1 cellular context compared by ENCODE assay signal in the genomic region with DNA sequence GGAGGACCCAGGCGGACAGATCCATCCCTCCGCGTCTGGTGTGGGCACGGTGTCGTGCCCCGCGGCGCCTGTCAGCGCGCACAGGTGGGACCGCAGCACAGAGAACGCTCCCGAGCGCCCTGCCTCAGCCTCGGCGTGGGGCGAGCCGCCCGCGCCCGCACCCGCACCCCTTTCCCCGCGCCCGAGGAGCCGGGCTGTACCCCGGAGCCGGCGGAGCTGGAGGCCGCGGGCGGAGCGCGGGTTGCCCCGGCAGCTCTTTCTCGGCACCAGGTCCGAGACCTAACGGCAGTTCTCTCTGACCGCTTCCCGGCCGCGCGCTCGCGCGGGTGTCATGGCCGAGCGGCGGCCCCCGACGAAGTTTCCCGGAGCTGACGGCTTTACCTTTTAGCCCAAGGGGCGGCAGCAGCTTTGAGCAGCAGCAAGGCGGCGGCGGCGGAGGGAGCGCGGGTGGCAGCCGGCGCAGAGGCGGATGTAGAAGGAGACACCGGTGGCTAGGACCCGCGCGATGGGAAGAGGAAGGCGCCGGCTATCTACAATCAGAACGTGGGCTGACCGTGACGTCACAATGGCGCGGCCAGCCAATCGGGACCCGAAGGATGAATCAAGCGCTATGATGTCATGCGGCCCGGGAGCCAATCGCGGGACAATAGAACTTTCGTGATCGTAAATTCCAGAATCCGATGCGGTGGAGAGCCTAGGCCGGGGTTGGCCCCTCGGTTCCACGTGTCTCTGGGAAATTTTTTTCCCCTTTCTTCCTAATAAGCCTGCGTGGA.
TF ChIP-seq lines count a peak whose summit lies in the region.

A gene with protein sequence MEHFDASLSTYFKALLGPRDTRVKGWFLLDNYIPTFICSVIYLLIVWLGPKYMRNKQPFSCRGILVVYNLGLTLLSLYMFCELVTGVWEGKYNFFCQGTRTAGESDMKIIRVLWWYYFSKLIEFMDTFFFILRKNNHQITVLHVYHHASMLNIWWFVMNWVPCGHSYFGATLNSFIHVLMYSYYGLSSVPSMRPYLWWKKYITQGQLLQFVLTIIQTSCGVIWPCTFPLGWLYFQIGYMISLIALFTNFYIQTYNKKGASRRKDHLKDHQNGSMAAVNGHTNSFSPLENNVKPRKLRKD (minus strand): TSS at position 515 of the 773 bp plus-strand sequence. CDS start 53,251 bp downstream, outside the sequence.

TF ChIP-seq in GM12878, 131 proteins besides CTCF, POLR2A, EP300 and RAD21 (continued from another document and continues in another):
- TF ChIP-seq, protein P1, sequence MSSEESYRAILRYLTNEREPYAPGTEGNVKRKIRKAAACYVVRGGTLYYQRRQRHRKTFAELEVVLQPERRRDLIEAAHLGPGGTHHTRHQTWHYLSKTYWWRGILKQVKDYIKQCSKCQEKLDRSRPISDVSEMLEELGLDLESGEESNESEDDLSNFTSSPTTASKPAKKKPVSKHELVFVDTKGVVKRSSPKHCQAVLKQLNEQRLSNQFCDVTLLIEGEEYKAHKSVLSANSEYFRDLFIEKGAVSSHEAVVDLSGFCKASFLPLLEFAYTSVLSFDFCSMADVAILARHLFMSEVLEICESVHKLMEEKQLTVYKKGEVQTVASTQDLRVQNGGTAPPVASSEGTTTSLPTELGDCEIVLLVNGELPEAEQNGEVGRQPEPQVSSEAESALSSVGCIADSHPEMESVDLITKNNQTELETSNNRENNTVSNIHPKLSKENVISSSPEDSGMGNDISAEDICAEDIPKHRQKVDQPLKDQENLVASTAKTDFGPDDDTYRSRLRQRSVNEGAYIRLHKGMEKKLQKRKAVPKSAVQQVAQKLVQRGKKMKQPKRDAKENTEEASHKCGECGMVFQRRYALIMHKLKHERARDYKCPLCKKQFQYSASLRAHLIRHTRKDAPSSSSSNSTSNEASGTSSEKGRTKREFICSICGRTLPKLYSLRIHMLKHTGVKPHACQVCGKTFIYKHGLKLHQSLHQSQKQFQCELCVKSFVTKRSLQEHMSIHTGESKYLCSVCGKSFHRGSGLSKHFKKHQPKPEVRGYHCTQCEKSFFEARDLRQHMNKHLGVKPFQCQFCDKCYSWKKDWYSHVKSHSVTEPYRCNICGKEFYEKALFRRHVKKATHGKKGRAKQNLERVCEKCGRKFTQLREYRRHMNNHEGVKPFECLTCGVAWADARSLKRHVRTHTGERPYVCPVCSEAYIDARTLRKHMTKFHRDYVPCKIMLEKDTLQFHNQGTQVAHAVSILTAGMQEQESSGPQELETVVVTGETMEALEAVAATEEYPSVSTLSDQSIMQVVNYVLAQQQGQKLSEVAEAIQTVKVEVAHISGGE (CRISPR knock-in tag; IDR thresholded peaks at IDR 0.05), result no peak
- TF ChIP-seq ZNF622 (IDR thresholded peaks at IDR 0.05) (no peak), ETV6 (conservative IDR thresholded peaks at IDR 0.05 in 1 of 2, IDR thresholded peaks at IDR 0.05 in 1 of 2; ENCODE audit: borderline replicate concordance in 1 of 2, low read depth in 1 of 2) (no peak; a peak in 1 of 4 replicates), LARP7 (IDR thresholded peaks at IDR 0.05) (peak; percentile 94), RBBP5 (conservative IDR thresholded peaks at IDR 0.05) (no peak; the same call in 1 of the 2 replicates), ZSCAN29 (IDR thresholded peaks at IDR 0.05) (0 out of 2 replicates have a peak, but pooled peaks have one; percentile 4), BACH1 (IDR thresholded peaks at IDR 0.05; ENCODE audit: borderline replicate concordance) (peak; percentile 61; the same call in 1 of the 2 replicates), NBN (IDR thresholded peaks at IDR 0.05) (peak; percentile 100), SUPT20H (IDR thresholded peaks at IDR 0.05; ENCODE audit: borderline replicate concordance, control insufficient read depth, low read depth, low read length) (no peak), BMI1 (IDR thresholded peaks at IDR 0.05; ENCODE audit: borderline replicate concordance) (no peak), FOS (IDR thresholded peaks at IDR 0.05; ENCODE audit: borderline replicate concordance, extremely low read depth, insufficient read length) (no peak), CBX5 (IDR thresholded peaks at IDR 0.05; ENCODE audit: low read depth) (0 out of 2 replicates have a peak, but pooled peaks have one; percentile 33), CREB1 (IDR thresholded peaks at IDR 0.05; ENCODE audit: low read depth) (peak; percentile 100), RB1 (IDR thresholded peaks at IDR 0.05; ENCODE audit: borderline replicate concordance) (no peak), ZNF384 (IDR thresholded peaks at IDR 0.05; ENCODE audit: borderline replicate concordance, low read depth, low read length) (no peak), DPF2 (IDR thresholded peaks at IDR 0.05) (peak; percentile 73), JUNB (IDR thresholded peaks at IDR 0.05) (no peak), JUND (IDR thresholded peaks at IDR 0.05; ENCODE audit: low read depth, low read length) (no peak), TCF3 (IDR thresholded peaks at IDR 0.05; ENCODE audit: borderline replicate concordance, insufficient read depth, low read depth, low read length) (0 out of 2 replicates have a peak, but pooled peaks have one; percentile 25), NR2C1 (IDR thresholded peaks at IDR 0.05) (no peak), POLR2AphosphoS5 (IDR thresholded peaks at IDR 0.05; ENCODE audit: low read length) (peak; percentile 67; the same call in 1 of the 2 replicates), HDAC2 (IDR thresholded peaks at IDR 0.05) (no peak)
- TF ChIP-seq, protein P2, sequence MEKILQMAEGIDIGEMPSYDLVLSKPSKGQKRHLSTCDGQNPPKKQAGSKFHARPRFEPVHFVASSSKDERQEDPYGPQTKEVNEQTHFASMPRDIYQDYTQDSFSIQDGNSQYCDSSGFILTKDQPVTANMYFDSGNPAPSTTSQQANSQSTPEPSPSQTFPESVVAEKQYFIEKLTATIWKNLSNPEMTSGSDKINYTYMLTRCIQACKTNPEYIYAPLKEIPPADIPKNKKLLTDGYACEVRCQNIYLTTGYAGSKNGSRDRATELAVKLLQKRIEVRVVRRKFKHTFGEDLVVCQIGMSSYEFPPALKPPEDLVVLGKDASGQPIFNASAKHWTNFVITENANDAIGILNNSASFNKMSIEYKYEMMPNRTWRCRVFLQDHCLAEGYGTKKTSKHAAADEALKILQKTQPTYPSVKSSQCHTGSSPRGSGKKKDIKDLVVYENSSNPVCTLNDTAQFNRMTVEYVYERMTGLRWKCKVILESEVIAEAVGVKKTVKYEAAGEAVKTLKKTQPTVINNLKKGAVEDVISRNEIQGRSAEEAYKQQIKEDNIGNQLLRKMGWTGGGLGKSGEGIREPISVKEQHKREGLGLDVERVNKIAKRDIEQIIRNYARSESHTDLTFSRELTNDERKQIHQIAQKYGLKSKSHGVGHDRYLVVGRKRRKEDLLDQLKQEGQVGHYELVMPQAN (conservative IDR thresholded peaks at IDR 0.05), result peak; percentile 81; the same call in 1 of the 2 replicates
- TF ChIP-seq, protein P3, sequence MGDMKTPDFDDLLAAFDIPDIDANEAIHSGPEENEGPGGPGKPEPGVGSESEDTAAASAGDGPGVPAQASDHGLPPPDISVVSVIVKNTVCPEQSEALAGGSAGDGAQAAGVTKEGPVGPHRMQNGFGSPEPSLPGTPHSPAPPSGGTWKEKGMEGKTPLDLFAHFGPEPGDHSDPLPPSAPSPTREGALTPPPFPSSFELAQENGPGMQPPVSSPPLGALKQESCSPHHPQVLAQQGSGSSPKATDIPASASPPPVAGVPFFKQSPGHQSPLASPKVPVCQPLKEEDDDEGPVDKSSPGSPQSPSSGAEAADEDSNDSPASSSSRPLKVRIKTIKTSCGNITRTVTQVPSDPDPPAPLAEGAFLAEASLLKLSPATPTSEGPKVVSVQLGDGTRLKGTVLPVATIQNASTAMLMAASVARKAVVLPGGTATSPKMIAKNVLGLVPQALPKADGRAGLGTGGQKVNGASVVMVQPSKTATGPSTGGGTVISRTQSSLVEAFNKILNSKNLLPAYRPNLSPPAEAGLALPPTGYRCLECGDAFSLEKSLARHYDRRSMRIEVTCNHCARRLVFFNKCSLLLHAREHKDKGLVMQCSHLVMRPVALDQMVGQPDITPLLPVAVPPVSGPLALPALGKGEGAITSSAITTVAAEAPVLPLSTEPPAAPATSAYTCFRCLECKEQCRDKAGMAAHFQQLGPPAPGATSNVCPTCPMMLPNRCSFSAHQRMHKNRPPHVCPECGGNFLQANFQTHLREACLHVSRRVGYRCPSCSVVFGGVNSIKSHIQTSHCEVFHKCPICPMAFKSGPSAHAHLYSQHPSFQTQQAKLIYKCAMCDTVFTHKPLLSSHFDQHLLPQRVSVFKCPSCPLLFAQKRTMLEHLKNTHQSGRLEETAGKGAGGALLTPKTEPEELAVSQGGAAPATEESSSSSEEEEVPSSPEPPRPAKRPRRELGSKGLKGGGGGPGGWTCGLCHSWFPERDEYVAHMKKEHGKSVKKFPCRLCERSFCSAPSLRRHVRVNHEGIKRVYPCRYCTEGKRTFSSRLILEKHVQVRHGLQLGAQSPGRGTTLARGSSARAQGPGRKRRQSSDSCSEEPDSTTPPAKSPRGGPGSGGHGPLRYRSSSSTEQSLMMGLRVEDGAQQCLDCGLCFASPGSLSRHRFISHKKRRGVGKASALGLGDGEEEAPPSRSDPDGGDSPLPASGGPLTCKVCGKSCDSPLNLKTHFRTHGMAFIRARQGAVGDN (IDR thresholded peaks at IDR 0.05), result no peak; the same call in none of the 2 replicates
- TF ChIP-seq, protein P4, sequence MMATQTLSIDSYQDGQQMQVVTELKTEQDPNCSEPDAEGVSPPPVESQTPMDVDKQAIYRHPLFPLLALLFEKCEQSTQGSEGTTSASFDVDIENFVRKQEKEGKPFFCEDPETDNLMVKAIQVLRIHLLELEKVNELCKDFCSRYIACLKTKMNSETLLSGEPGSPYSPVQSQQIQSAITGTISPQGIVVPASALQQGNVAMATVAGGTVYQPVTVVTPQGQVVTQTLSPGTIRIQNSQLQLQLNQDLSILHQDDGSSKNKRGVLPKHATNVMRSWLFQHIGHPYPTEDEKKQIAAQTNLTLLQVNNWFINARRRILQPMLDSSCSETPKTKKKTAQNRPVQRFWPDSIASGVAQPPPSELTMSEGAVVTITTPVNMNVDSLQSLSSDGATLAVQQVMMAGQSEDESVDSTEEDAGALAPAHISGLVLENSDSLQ (IDR thresholded peaks at IDR 0.05), result 0 out of 2 replicates have a peak, but pooled peaks have one; percentile 17
- TF ChIP-seq, protein P5, sequence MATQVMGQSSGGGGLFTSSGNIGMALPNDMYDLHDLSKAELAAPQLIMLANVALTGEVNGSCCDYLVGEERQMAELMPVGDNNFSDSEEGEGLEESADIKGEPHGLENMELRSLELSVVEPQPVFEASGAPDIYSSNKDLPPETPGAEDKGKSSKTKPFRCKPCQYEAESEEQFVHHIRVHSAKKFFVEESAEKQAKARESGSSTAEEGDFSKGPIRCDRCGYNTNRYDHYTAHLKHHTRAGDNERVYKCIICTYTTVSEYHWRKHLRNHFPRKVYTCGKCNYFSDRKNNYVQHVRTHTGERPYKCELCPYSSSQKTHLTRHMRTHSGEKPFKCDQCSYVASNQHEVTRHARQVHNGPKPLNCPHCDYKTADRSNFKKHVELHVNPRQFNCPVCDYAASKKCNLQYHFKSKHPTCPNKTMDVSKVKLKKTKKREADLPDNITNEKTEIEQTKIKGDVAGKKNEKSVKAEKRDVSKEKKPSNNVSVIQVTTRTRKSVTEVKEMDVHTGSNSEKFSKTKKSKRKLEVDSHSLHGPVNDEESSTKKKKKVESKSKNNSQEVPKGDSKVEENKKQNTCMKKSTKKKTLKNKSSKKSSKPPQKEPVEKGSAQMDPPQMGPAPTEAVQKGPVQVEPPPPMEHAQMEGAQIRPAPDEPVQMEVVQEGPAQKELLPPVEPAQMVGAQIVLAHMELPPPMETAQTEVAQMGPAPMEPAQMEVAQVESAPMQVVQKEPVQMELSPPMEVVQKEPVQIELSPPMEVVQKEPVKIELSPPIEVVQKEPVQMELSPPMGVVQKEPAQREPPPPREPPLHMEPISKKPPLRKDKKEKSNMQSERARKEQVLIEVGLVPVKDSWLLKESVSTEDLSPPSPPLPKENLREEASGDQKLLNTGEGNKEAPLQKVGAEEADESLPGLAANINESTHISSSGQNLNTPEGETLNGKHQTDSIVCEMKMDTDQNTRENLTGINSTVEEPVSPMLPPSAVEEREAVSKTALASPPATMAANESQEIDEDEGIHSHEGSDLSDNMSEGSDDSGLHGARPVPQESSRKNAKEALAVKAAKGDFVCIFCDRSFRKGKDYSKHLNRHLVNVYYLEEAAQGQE (IDR thresholded peaks at IDR 0.05; ENCODE audit: low read depth, low read length), result no peak
- TF ChIP-seq, protein P6, sequence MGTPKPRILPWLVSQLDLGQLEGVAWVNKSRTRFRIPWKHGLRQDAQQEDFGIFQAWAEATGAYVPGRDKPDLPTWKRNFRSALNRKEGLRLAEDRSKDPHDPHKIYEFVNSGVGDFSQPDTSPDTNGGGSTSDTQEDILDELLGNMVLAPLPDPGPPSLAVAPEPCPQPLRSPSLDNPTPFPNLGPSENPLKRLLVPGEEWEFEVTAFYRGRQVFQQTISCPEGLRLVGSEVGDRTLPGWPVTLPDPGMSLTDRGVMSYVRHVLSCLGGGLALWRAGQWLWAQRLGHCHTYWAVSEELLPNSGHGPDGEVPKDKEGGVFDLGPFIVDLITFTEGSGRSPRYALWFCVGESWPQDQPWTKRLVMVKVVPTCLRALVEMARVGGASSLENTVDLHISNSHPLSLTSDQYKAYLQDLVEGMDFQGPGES (IDR thresholded peaks at IDR 0.05), result no peak; the same call in 1 of the 2 replicates
- TF ChIP-seq, protein P7, sequence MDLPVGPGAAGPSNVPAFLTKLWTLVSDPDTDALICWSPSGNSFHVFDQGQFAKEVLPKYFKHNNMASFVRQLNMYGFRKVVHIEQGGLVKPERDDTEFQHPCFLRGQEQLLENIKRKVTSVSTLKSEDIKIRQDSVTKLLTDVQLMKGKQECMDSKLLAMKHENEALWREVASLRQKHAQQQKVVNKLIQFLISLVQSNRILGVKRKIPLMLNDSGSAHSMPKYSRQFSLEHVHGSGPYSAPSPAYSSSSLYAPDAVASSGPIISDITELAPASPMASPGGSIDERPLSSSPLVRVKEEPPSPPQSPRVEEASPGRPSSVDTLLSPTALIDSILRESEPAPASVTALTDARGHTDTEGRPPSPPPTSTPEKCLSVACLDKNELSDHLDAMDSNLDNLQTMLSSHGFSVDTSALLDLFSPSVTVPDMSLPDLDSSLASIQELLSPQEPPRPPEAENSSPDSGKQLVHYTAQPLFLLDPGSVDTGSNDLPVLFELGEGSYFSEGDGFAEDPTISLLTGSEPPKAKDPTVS (IDR thresholded peaks at IDR 0.05; ENCODE audit: low read depth, low read length), result peak; percentile 77; the same call in 1 of the 2 replicates
